ENCODE assay signal across 20 cellular contexts in genomic region chr22:45974498-45974897, GRCh38. TPM values are rescaled to one million over a fixed set of nuclear protein-coding genes. Genes with fewer than 3 reads are reported as not detected.
DNase-seq lines count a peak whose midpoint lies in the region; ATAC-seq and TF ChIP-seq lines count a peak whose summit lies in the region.
"Had no signal": no experiment of that assay in that cellular context is flagged by ENCODE, and none has a peak within 500 bp of the region (broad histone marks: within the 10 kb centered on the region; RNA-seq: fewer than 3 reads in every experiment).

No MANE protein-coding gene starts in this region.

- H3K9me3 Mint-ChIP-seq in GM23338 = peaks cover 19% of the 10 kb centered on the region

- in situ Hi-C loops in Panc1 (cut with HindIII; ENCODE audit: low pct_unique_long_range_greater_than_20kb, low sequenced_read_pairs) = no loop called here

- H3K4me1 ChIP-seq in GM23338 (ENCODE audit: insufficient read depth) = peaks cover 15% of the 10 kb centered on the region
- H3K4me1 ChIP-seq in Panc1 (ENCODE audit: control insufficient read depth, insufficient read depth, low read length) = peaks cover 44% of the 10 kb centered on the region
- peaks cover 8% of the 10 kb centered on the region for H3K4me1 ChIP-seq in osteoblast (ENCODE audit: insufficient read depth, low read length)

- H3F3A ChIP-seq in GM23338 (replicated peaks; ENCODE audit: low read depth) = peaks cover 3% of the 10 kb centered on the region

- TF ChIP-seq CTCF in GM23338 (conservative IDR thresholded peaks at IDR 0.05; ENCODE audit: low read depth in 2 of 2) (no peak), Panc1 (IDR thresholded peaks at IDR 0.05) (no peak), osteoblast (IDR thresholded peaks at IDR 0.05; ENCODE audit: extremely low read depth, low read depth, low read length) (no peak)

- H3K9me3 ChIP-seq in Panc1 (ENCODE audit: control insufficient read depth, insufficient read depth, low read depth, low read length) = no peaks in the 10 kb centered on the region
- no peaks in the 10 kb centered on the region for H3K9me3 ChIP-seq in osteoblast (ENCODE audit: low read depth, low read length)
- H3K9me3 ChIP-seq: adrenal gland, SK-N-SH, tibial nerve had no signal

- peak overlapping the region; percentile 55; the same call in 1 of the 2 replicates for H3K4me2 ChIP-seq in GM23338
- H3K4me2 ChIP-seq in osteoblast (ENCODE audit: insufficient read depth, low read length) = no peak overlapping the region
- H3K4me2 ChIP-seq: SK-N-SH had no signal

- H3K27me3 ChIP-seq in GM23338 (ENCODE audit: insufficient read depth) = peaks cover 95% of the 10 kb centered on the region
- no peaks in the 10 kb centered on the region for H3K27me3 ChIP-seq in Panc1 (ENCODE audit: control insufficient read depth, insufficient read depth, low read length)
- peaks cover 64% of the 10 kb centered on the region for H3K27me3 ChIP-seq in osteoblast (ENCODE audit: insufficient read depth, low read length)

- no peaks in the 10 kb centered on the region for H3K36me3 ChIP-seq in GM23338 (ENCODE audit: insufficient read depth)
- H3K36me3 ChIP-seq in Panc1 (ENCODE audit: control insufficient read depth, insufficient read depth, low read length) = no peaks in the 10 kb centered on the region
- H3K36me3 ChIP-seq in osteoblast (ENCODE audit: insufficient read depth, low read length) = no peaks in the 10 kb centered on the region
- H3K36me3 ChIP-seq: adrenal gland, cardiac muscle cell, tibial nerve had no signal

- DNase-seq in GM23338 (ENCODE audit: low spot score) (no peak), Panc1 (ENCODE audit: low read depth, low spot score) (no peak), glomerular visceral epithelial cell (ENCODE audit: extremely low spot score) (peak; percentile 58), osteoblast (ENCODE audit: insufficient read length, low spot score, missing footprints) (peak; percentile 47), COLO829 (ENCODE audit: low spot score) (no peak), nucleus accumbens (lab: John Stamatoyannopoulos, UW) (no peak), kidney tubule cell (ENCODE audit: low spot score) (no peak)
- DNase-seq: activated CD4-positive, alpha-beta T cell treated with anti-CD3 and anti-CD28 coated beads for 4 hours; activated effector memory CD4-positive, alpha-beta T cell treated with Interleukin-2 at 50 U/mL for 16 hours; adrenal gland; GDM1; H7; NCI-H146; SK-N-SH; stimulated activated naive CD8-positive, alpha-beta T cell treated with anti-CD3 and anti-CD28 coated beads, Interleukin-15, Interleukin-2, amounts not matched to agents 100 U/mL and 50 U/mL, for 24 hours; T1000 had no signal

- H2AFZ ChIP-seq in GM23338 (no peak overlapping the region), osteoblast (ENCODE audit: low read length) (no peak overlapping the region)

- no peak overlapping the region for H3K27ac ChIP-seq in GM23338 (ENCODE audit: low read depth)
- peak overlapping the region; percentile 84 for H3K27ac ChIP-seq in Panc1 (ENCODE audit: low read length)
- H3K27ac ChIP-seq in osteoblast (ENCODE audit: low read depth, low read length) = no peak overlapping the region
- H3K27ac ChIP-seq: adrenal gland, cardiac muscle cell, tibial nerve had no signal

- H3K36me3 Mint-ChIP-seq in GM23338 (ENCODE audit: low read depth) = peaks cover 11% of the 10 kb centered on the region; the same call in 2 of the 3 replicates

- no peak overlapping the region for H3K27ac Mint-ChIP-seq in GM23338

- H4K20me1 ChIP-seq in GM23338 (replicated peaks; ENCODE audit: insufficient read depth) (peaks cover 4% of the 10 kb centered on the region; the same call in 1 of the 2 replicates), osteoblast (ENCODE audit: insufficient read depth, low read length) (peaks cover 16% of the 10 kb centered on the region)

- no peaks in the 10 kb centered on the region for H3K9me2 ChIP-seq in GM23338 (ENCODE audit: insufficient read depth)
- H3K9me2 ChIP-seq: SK-N-SH had no signal

- CTCF ChIA-PET in Panc1 (lab: Charles Lee) = interaction anchor here (0.7 to 1.3 kb wide), 2 partner anchors 52 to 112 kb away, joined by 3 to 4 read pairs; no protein-coding TSS in a partner anchor

- intact Hi-C loops in Panc1 (cut with micrococcal nuclease; ENCODE audit: unreplicated experiment) = no loop called here

- no peaks in the 10 kb centered on the region for H3K79me2 ChIP-seq in GM23338 (replicated peaks; ENCODE audit: insufficient read depth)
- no peaks in the 10 kb centered on the region for H3K79me2 ChIP-seq in osteoblast (ENCODE audit: insufficient read depth, low read length)

- ATAC-seq in GM23338 (no peak), Panc1 (peak; percentile 10; the same call in 1 of the 2 replicates), GM18870 (IDR thresholded peaks at IDR 0.05; ENCODE audit: unreplicated experiment) (no peak)
- ATAC-seq: stimulated activated naive CD8-positive, alpha-beta T cell treated with anti-CD3 and anti-CD28 coated beads, Interleukin-15, Interleukin-2, amounts not matched to agents 100 U/mL and 50 U/mL, for 24 hours had no signal

- H3K4me1 Mint-ChIP-seq in GM23338 = peaks cover 25% of the 10 kb centered on the region

- H3K4me3 ChIP-seq in GM23338 (no peak overlapping the region), Panc1 (ENCODE audit: low read depth in 2 of 2, low read length in 2 of 2) (peak overlapping the region; percentile 60 to 70), osteoblast (ENCODE audit: insufficient read depth, low read length) (no peak overlapping the region)
- H3K4me3 ChIP-seq: adrenal gland, cardiac muscle cell, tibial nerve had no signal

- peak overlapping the region; percentile 58; the same call in 2 of the 3 replicates for H3K4me3 Mint-ChIP-seq in GM23338

- POLR2A ChIA-PET in Panc1 (lab: Charles Lee) = no interaction called here

- peaks cover 77% of the 10 kb centered on the region for H3K27me3 Mint-ChIP-seq in GM23338 (ENCODE audit: insufficient read depth, low read depth, poor library complexity)

- no TSS peak for BruUV-seq in Panc1 (replicated peaks; lab: Mats Ljungman, UMichigan)

TF ChIP-seq in GM23338, 12 proteins besides CTCF, POLR2A, EP300 and RAD21:
- no peak for TF ChIP-seq EZH2phosphoT487 (IDR thresholded peaks at IDR 0.05; ENCODE audit: unreplicated experiment)
- TF ChIP-seq EZH2 (IDR thresholded peaks at IDR 0.05; ENCODE audit: low read depth, unreplicated experiment) = peak; percentile 3
- TF ChIP-seq ZNF114 (CRISPR knock-in tag; IDR thresholded peaks at IDR 0.05) = no peak

RNA-seq across cellular contexts. Expression of gene WNT7B, which starts 2.5 kb away (rescaled TPM):
- 0.10 and 3.0 TPM in 2 replicates for total RNA-seq in GM23338 (2014; rRNA removed; shearing (Covaris generic))
- polyA plus RNA-seq in GM23338 (2016; fragmentation: Nextera tagmentation; extraction: Ambion mirVana) = 0.17 TPM in 1 of 2 replicates, not detected in the other
- total RNA-seq in Panc1 (2021; ENCODE audit: unreplicated experiment) = 52.1 TPM
- polyA plus RNA-seq in Panc1 (2012; ENCODE audit: insufficient read length) = 46.4 TPM
- 0.59 TPM in 1 of 2 replicates, not detected in the other for total RNA-seq in osteoblast
- total RNA-seq: cardiac muscle cell, mononuclear cell, tibial nerve had no signal
- polyA plus RNA-seq: cardiac muscle cell had no signal

Comparison
In these comparisons a context has a peak if more than half of its experiments do, and no peak if none do; other contexts are left out.
1. DNase-seq: peak in glomerular visceral epithelial cell (single experiment) and osteoblast (single experiment); none in GM23338 (single experiment), Panc1 (single experiment), COLO829 (single experiment), nucleus accumbens (0 of 56) and kidney tubule cell (single experiment).
2. H3K4me3 ChIP-seq: peak in Panc1 (2 of 2); none in GM23338 (single experiment) and osteoblast (single experiment).
3. RNA of gene WNT7B, which starts 2.5 kb away (total RNA-seq): 52.1 TPM in Panc1 (single experiment); 0.10 to 3.0 TPM in GM23338 and 0.59 TPM in osteoblast; every median in the first group is over 10 times any median in the second.